14 cellular contexts compared by ENCODE assay signal in genomic region chr1:205353612-205354011, GRCh38. TPM values are rescaled to one million over a fixed set of nuclear protein-coding genes. Genes with fewer than 3 reads are reported as not detected.
"Had no signal": no experiment of that assay in that cellular context is flagged by ENCODE, and none has a peak within 500 bp of the region (broad histone marks: within the 10 kb centered on the region; RNA-seq: fewer than 3 reads in every experiment).

No MANE protein-coding gene starts in this region.

- H3K27ac Mint-ChIP-seq: activated naive CD8-positive, alpha-beta T cell treated with anti-CD3 and anti-CD28 coated beads, Interleukin-2, amount 10 ng/mL, durations not matched to agents 7 days and 5 days; activated T-helper 1 cell treated with anti-CD3 and anti-CD28 coated beads, Interleukin-12 subunit alpha, Interleukin-12 subunit beta, Interleukin-2, Interleukin-4 antibody, amounts not matched to agents 30 ng/mL and 10 ng/mL and 1 ng/mL, durations not matched to agents 14 hours and 24 hours and 36 hours; stimulated activated effector memory CD8-positive, alpha-beta T cell treated with anti-CD3 and anti-CD28 coated beads, Interleukin-12 subunit alpha, Interleukin-12 subunit beta, amount 100 ng/mL, for 72 hours had no signal

- H3K36me3 ChIP-seq: gastrocnemius medialis, heart left ventricle, left ventricle myocardium inferior, stomach had no signal

- H3K36me3 Mint-ChIP-seq: activated naive CD8-positive, alpha-beta T cell treated with anti-CD3 and anti-CD28 coated beads, Interleukin-2, amount 10 ng/mL, durations not matched to agents 7 days and 5 days; stimulated activated effector memory CD8-positive, alpha-beta T cell treated with anti-CD3 and anti-CD28 coated beads, Interleukin-12 subunit alpha, Interleukin-12 subunit beta, amount 100 ng/mL, for 72 hours; type B pancreatic cell had no signal

- H3K9me3 ChIP-seq: gastrocnemius medialis, heart left ventricle, left ventricle myocardium inferior, stomach had no signal

- H3K9me3 Mint-ChIP-seq: activated naive CD8-positive, alpha-beta T cell treated with anti-CD3 and anti-CD28 coated beads, Interleukin-2, amount 10 ng/mL, durations not matched to agents 7 days and 5 days; activated T-helper 1 cell treated with anti-CD3 and anti-CD28 coated beads, Interleukin-12 subunit alpha, Interleukin-12 subunit beta, Interleukin-2, Interleukin-4 antibody, amounts not matched to agents 30 ng/mL and 10 ng/mL and 1 ng/mL, durations not matched to agents 14 hours and 24 hours and 36 hours; stimulated activated effector memory CD8-positive, alpha-beta T cell treated with anti-CD3 and anti-CD28 coated beads, Interleukin-12 subunit alpha, Interleukin-12 subunit beta, amount 100 ng/mL, for 72 hours; type B pancreatic cell had no signal

- H3K4me3 Mint-ChIP-seq: activated naive CD8-positive, alpha-beta T cell treated with anti-CD3 and anti-CD28 coated beads, Interleukin-2, amount 10 ng/mL, durations not matched to agents 7 days and 5 days; activated T-helper 1 cell treated with anti-CD3 and anti-CD28 coated beads, Interleukin-12 subunit alpha, Interleukin-12 subunit beta, Interleukin-2, Interleukin-4 antibody, amounts not matched to agents 30 ng/mL and 10 ng/mL and 1 ng/mL, durations not matched to agents 14 hours and 24 hours and 36 hours; stimulated activated effector memory CD8-positive, alpha-beta T cell treated with anti-CD3 and anti-CD28 coated beads, Interleukin-12 subunit alpha, Interleukin-12 subunit beta, amount 100 ng/mL, for 72 hours had no signal

- H3K4me3 ChIP-seq: gastrocnemius medialis, heart left ventricle, left ventricle myocardium inferior, smooth muscle cell, stomach had no signal

- H3K4me1 ChIP-seq: gastrocnemius medialis had no signal

- H3K4me1 Mint-ChIP-seq: activated naive CD8-positive, alpha-beta T cell treated with anti-CD3 and anti-CD28 coated beads, Interleukin-2, amount 10 ng/mL, durations not matched to agents 7 days and 5 days; stimulated activated effector memory CD8-positive, alpha-beta T cell treated with anti-CD3 and anti-CD28 coated beads, Interleukin-12 subunit alpha, Interleukin-12 subunit beta, amount 100 ng/mL, for 72 hours had no signal

- DNase-seq: activated naive CD8-positive, alpha-beta T cell treated with anti-CD3 and anti-CD28 coated beads, Interleukin-2, amount 10 ng/mL, durations not matched to agents 7 days and 5 days; cortex of kidney; gastrocnemius medialis; left ventricle myocardium inferior; T1000 had no signal

- H3K27ac ChIP-seq: gastrocnemius medialis, heart left ventricle, left ventricle myocardium inferior had no signal

RNA-seq across cellular contexts. Expression of gene KLHDC8A, which starts 3.1 kb away (rescaled TPM):
- total RNA-seq: activated CD8-positive, alpha-beta memory T cell treated with anti-CD3 and anti-CD28 coated beads for 36 hours; activated naive CD8-positive, alpha-beta T cell treated with anti-CD3 and anti-CD28 coated beads, Interleukin-2, amount 10 ng/mL, durations not matched to agents 7 days and 5 days; activated T-helper 1 cell treated with anti-CD3 and anti-CD28 coated beads, Interleukin-12 subunit alpha, Interleukin-12 subunit beta, Interleukin-2, Interleukin-4 antibody, amounts not matched to agents 30 ng/mL and 10 ng/mL and 1 ng/mL, durations not matched to agents 14 hours and 24 hours and 36 hours; bronchial epithelial cell; gastrocnemius medialis; smooth muscle cell; T-helper 1 cell treated with Interleukin-12 subunit alpha and Interleukin-12 subunit beta and Interleukin-4 antibody, amounts not matched to agents 30 ng/mL and 1 ng/mL, for 36 hours had no signal
